1 cellular context compared by ENCODE assay signal in genomic region chr14:91284146-91284790, GRCh38.
TF ChIP-seq lines count a peak whose summit lies in the region.

No MANE protein-coding gene starts in this region.

TF ChIP-seq in H1, 55 proteins besides CTCF, POLR2A, EP300 and RAD21 (continued from another document):
- no peak for TF ChIP-seq CBX8 (IDR thresholded peaks at IDR 0.05; ENCODE audit: borderline replicate concordance, low read depth, low read length)
- no peak for TF ChIP-seq CBX5 (IDR thresholded peaks at IDR 0.05; ENCODE audit: low read depth, low read length)
- TF ChIP-seq ATF2 (IDR thresholded peaks at IDR 0.05; ENCODE audit: low read length) = no peak
- TF ChIP-seq TAF1 (IDR thresholded peaks at IDR 0.05; ENCODE audit: low read depth, low read length) = no peak
- no peak for TF ChIP-seq KDM1A (IDR thresholded peaks at IDR 0.05; ENCODE audit: borderline replicate concordance, low read length)
